In the genomic region with DNA sequence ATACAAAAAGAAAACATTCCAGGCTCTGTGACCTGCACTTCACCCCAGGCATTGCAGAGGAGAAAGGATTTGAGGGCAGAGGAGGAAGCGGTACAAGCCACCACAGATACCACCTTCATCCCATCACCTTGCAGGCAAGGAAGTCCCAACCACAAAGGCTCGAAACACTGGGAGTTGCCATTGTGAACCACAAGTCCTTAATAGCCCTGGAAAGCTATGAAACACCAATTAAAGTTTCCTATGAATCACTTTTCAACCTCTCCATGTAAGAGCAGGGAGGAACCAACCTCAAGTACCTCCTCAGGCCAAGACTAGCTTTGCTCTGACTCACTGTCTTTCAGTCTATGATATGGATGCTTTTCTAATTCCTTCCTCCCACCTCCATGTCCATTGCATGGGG, we compare ENCODE assay signal across 11 cellular contexts. TPM values are rescaled to one million over a fixed set of nuclear protein-coding genes. Genes with fewer than 3 reads are reported as not detected.
DNase-seq lines count a peak whose midpoint lies in the region; ATAC-seq and TF ChIP-seq lines count a peak whose summit lies in the region.
"Had no signal": no experiment of that assay in that cellular context is flagged by ENCODE, and none has a peak within 500 bp of the region (broad histone marks: within the 10 kb centered on the region; RNA-seq: fewer than 3 reads in every experiment).

No MANE protein-coding gene starts in this region.

- no peaks in the 10 kb centered on the region for H3K4me1 Mint-ChIP-seq in Caco-2 (ENCODE audit: low read depth, unreplicated experiment)

- CTCF ChIA-PET in AG04449 (lab: Yijun Ruan, JAX) = no interaction called here
- CTCF ChIA-PET in Caco-2 (lab: Charles Lee) = no interaction called here

- no peak for TF ChIP-seq CTCF in AG04449 (IDR thresholded peaks at IDR 0.05; ENCODE audit: insufficient read depth, low read length, missing control alignments)
- no peak for TF ChIP-seq CTCF in Caco-2 (IDR thresholded peaks at IDR 0.05; ENCODE audit: insufficient read depth in 1 of 2, low read depth in 1 of 2, low read length in 1 of 2, severe bottlenecking in 1 of 2, unreplicated experiment in 1 of 2)

- no TSS peak for BruUV-seq in Caco-2 (replicated peaks; lab: Mats Ljungman, UMichigan)

- peak; percentile 58 for DNase-seq in AG04449 (ENCODE audit: low read depth, low spot score)
- DNase-seq in GDM1 (lab: John Stamatoyannopoulos, UW) = peak; percentile 64
- DNase-seq in RPMI7951 (ENCODE audit: low read depth) = peak; percentile 96
- no peak for DNase-seq in Caco-2
- DNase-seq: activated CD4-positive, alpha-beta T cell treated with anti-CD3 and anti-CD28 coated beads for 1 hour had no signal

- peaks cover 5% of the 10 kb centered on the region for H3K36me3 Mint-ChIP-seq in Caco-2 (ENCODE audit: insufficient read depth, unreplicated experiment)

- H3K27me3 ChIP-seq in Caco-2 (replicated peaks; ENCODE audit: control insufficient read depth, insufficient read depth, low read length) = no peaks in the 10 kb centered on the region
- H3K27me3 ChIP-seq: cardiac muscle cell had no signal

- no peaks in the 10 kb centered on the region for H3K9me3 ChIP-seq in Caco-2

- intact Hi-C loops in Caco-2 (cut with micrococcal nuclease; ENCODE audit: unreplicated experiment) = no loop called here

- H3K4me1 ChIP-seq in Caco-2 = no peaks in the 10 kb centered on the region

- H3K4me3 ChIP-seq in AG04449 (ENCODE audit: low read depth, low read length) (no peak overlapping the region), Caco-2 (ENCODE audit: low read depth, low read length) (no peak overlapping the region)
- H3K4me3 ChIP-seq: cardiac muscle cell, skin epidermis had no signal

- no peak overlapping the region for H3K27ac Mint-ChIP-seq in Caco-2 (ENCODE audit: unreplicated experiment)

- POLR2A ChIA-PET in AG04449 (lab: Yijun Ruan, JAX) = no interaction called here
- POLR2A ChIA-PET in Caco-2 (lab: Charles Lee) = no interaction called here

- H3K27me3 Mint-ChIP-seq in Caco-2 (ENCODE audit: insufficient read depth, unreplicated experiment) = no peaks in the 10 kb centered on the region

- no peak overlapping the region for H3K4me3 Mint-ChIP-seq in Caco-2 (ENCODE audit: unreplicated experiment)

- H3K36me3 ChIP-seq in Caco-2 (ENCODE audit: control insufficient read depth, insufficient read depth, low read length) = peaks cover 1% of the 10 kb centered on the region; the same call in 1 of the 2 replicates
- H3K36me3 ChIP-seq: cardiac muscle cell had no signal

- no peaks in the 10 kb centered on the region for H3K9me3 Mint-ChIP-seq in Caco-2 (ENCODE audit: unreplicated experiment)

- ATAC-seq in esophagus mucosa (peak; percentile 87), HG02623 (IDR thresholded peaks at IDR 0.05; ENCODE audit: unreplicated experiment) (no peak), GM18907 (IDR thresholded peaks at IDR 0.05; ENCODE audit: unreplicated experiment) (no peak), HG03457 (IDR thresholded peaks at IDR 0.05; ENCODE audit: unreplicated experiment) (no peak)

RNA-seq across cellular contexts. Expression of gene MAP3K9, which starts 27.0 kb away (rescaled TPM):
- total RNA-seq in RPMI7951 (2014; rRNA removed; shearing (Covaris generic)) = 0.88 and 1.1 TPM in 2 replicates
- total RNA-seq in esophagus mucosa (20.1 TPM), Caco-2 (2022) (19.5 and 20.3 TPM in 2 replicates)

Comparison
In these comparisons a context has a peak if more than half of its experiments do, and no peak if none do; other contexts are left out.
1. DNase-seq: peak in AG04449 (single experiment), GDM1 (single experiment) and RPMI7951 (single experiment); none in Caco-2 (0 of 2).